ENCODE assay signal across 8 cellular contexts in the genomic region with DNA sequence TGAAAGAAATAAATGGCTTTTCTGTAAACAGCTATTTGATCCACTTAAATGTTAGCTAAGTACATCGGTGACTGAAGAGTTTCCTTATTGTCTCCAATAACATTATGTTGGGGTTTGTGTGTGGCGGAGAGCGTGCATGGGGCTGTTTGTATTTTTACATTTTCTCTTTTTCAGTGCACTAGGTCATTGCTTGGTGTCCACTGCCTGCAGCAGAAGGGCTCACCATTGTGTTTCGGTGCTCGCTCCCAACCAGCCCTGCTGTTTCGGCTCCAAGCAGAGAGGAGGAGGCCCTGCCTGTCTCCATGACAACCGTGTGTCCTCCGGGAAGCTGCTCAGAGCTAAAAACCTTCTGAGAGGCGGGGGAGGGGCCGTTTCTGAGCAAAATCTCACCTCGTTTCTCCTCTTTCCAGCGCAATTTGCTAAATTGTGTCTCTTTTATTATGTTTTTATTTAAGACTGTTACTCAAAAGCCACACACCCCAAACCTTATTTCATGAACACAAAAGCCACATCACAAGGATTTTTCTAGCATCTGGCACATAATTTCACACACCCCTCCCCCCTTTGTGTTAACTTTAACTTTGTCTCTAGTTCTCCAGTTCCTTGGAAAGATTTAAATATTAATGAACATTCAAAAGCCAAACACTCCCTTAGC.
DNase-seq lines count a peak whose midpoint lies in the region; ATAC-seq lines count a peak whose summit lies in the region.

No MANE protein-coding gene starts in this region.

- no peak for ATAC-seq in GM21528 (IDR thresholded peaks at IDR 0.05; ENCODE audit: low FRiP score, unreplicated experiment)
- ATAC-seq in T-cell (replicated peaks in 1 of 4): no peak

- DNase-seq in GM23248: peak; percentile 67
- peak; percentile 81 for DNase-seq in NCI-H510A (lab: John Stamatoyannopoulos, UW)
- DNase-seq in T-helper 2 cell treated with Interferon-gamma antibody and Interleukin-4, amounts not matched to agents 5 μg/mL and 100 μg/mL, for 36 hours (ENCODE audit: low spot score): no peak
- no peak for DNase-seq in T-cell
- no peak for DNase-seq in NCI-H69 (lab: John Stamatoyannopoulos, UW)

- POLR2A ChIA-PET in T-cell (lab: Charles Lee): interaction anchor here in 1 of 2 donors (0.5 kb wide), 1 partner anchor 259 kb away, joined by 4 read pairs; no protein-coding TSS in a partner anchor

- no peak overlapping the region for H3K4me3 Mint-ChIP-seq in T-helper 2 cell treated with Interferon-gamma antibody and Interleukin-4, amounts not matched to agents 5 μg/mL and 100 μg/mL, for 36 hours
- no peak overlapping the region for H3K4me3 Mint-ChIP-seq in T-cell

- H3K9ac ChIP-seq in GM23248 (no peak overlapping the region), endocrine pancreas (ENCODE audit: control insufficient read depth, insufficient read depth, low read length) (no peak overlapping the region)

- H3K9me3 Mint-ChIP-seq in T-helper 2 cell treated with Interferon-gamma antibody and Interleukin-4, amounts not matched to agents 5 μg/mL and 100 μg/mL, for 36 hours: no peaks in the 10 kb centered on the region
- H3K9me3 Mint-ChIP-seq in T-cell: no peaks in the 10 kb centered on the region

- WGBS in GM23248 (ENCODE audit: low coverage in 1 of 2, low lambda C conversion rate in 2 of 2, missing lambda C conversion rate in 2 of 2), 2 experiments: 1 to 3% methylated on average over 12 of the region's 12 CpGs

- H4K20me1 ChIP-seq in GM23248 (ENCODE audit: insufficient read depth): no peaks in the 10 kb centered on the region

- H3K27me3 ChIP-seq in GM23248 (replicated peaks; ENCODE audit: insufficient read depth): no peaks in the 10 kb centered on the region
- no peaks in the 10 kb centered on the region for H3K27me3 ChIP-seq in endocrine pancreas (ENCODE audit: control insufficient read depth, insufficient read depth, low read length)
- no peaks in the 10 kb centered on the region for H3K27me3 ChIP-seq in muscle layer of duodenum (ENCODE audit: low read depth, low read length)

- peak overlapping the region; percentile 37 for H2AFZ ChIP-seq in GM23248

- no peak overlapping the region for H3K27ac ChIP-seq in GM23248
- no peak overlapping the region for H3K27ac ChIP-seq in muscle layer of duodenum (ENCODE audit: low read length)

- no peaks in the 10 kb centered on the region for H3K4me1 ChIP-seq in GM23248 (ENCODE audit: insufficient read depth)
- peaks cover 5% of the 10 kb centered on the region for H3K4me1 ChIP-seq in endocrine pancreas (ENCODE audit: control insufficient read depth, insufficient read depth, low read length)
- no peaks in the 10 kb centered on the region for H3K4me1 ChIP-seq in muscle layer of duodenum (ENCODE audit: control insufficient read depth in 1 of 2, insufficient read depth in 2 of 2, low read length in 2 of 2)

- no peak overlapping the region for H3K27ac Mint-ChIP-seq in T-helper 2 cell treated with Interferon-gamma antibody and Interleukin-4, amounts not matched to agents 5 μg/mL and 100 μg/mL, for 36 hours
- no peak overlapping the region for H3K27ac Mint-ChIP-seq in T-cell

- in situ Hi-C loops in GM23248 (cut with MboI): no loop called here

- peaks cover 3% of the 10 kb centered on the region for H3K4me1 Mint-ChIP-seq in T-helper 2 cell treated with Interferon-gamma antibody and Interleukin-4, amounts not matched to agents 5 μg/mL and 100 μg/mL, for 36 hours (ENCODE audit: low read depth)
- peaks cover 0 to 3% (median 0%) of the 10 kb centered on the region in 3 donors for H3K4me1 Mint-ChIP-seq in T-cell

- H3F3A ChIP-seq in GM23248 (ENCODE audit: insufficient read depth): no peaks in the 10 kb centered on the region

- H3K9me2 ChIP-seq in GM23248 (ENCODE audit: insufficient read depth): no peaks in the 10 kb centered on the region

- no peaks in the 10 kb centered on the region for H3K79me2 ChIP-seq in GM23248 (ENCODE audit: insufficient read depth)

- H3K27me3 Mint-ChIP-seq in T-helper 2 cell treated with Interferon-gamma antibody and Interleukin-4, amounts not matched to agents 5 μg/mL and 100 μg/mL, for 36 hours (ENCODE audit: low read depth): peaks cover 10% of the 10 kb centered on the region
- H3K27me3 Mint-ChIP-seq in T-cell: peaks cover 10 to 13% of the 10 kb centered on the region in 2 donors

- no peaks in the 10 kb centered on the region for H3K36me3 ChIP-seq in GM23248 (ENCODE audit: low read depth)
- H3K36me3 ChIP-seq in endocrine pancreas (ENCODE audit: control insufficient read depth, insufficient read depth, low read length): no peaks in the 10 kb centered on the region
- no peaks in the 10 kb centered on the region for H3K36me3 ChIP-seq in muscle layer of duodenum (ENCODE audit: control insufficient read depth in 1 of 2, insufficient read depth in 2 of 2, low read length in 2 of 2)

- peak overlapping the region; percentile 58 for H3K4me2 ChIP-seq in GM23248 (ENCODE audit: unreplicated experiment)

- no peaks in the 10 kb centered on the region for H3K36me3 Mint-ChIP-seq in T-helper 2 cell treated with Interferon-gamma antibody and Interleukin-4, amounts not matched to agents 5 μg/mL and 100 μg/mL, for 36 hours (ENCODE audit: low read depth)
- H3K36me3 Mint-ChIP-seq in T-cell: no peaks in the 10 kb centered on the region

- H3K9me3 ChIP-seq in GM23248 (ENCODE audit: low read depth) (no peaks in the 10 kb centered on the region), endocrine pancreas (ENCODE audit: control insufficient read depth, low read length) (no peaks in the 10 kb centered on the region), muscle layer of duodenum (ENCODE audit: control insufficient read depth in 1 of 2, low read length in 2 of 2) (no peaks in the 10 kb centered on the region)

- H3K4me3 ChIP-seq in GM23248 (peak overlapping the region; percentile 46), endocrine pancreas (ENCODE audit: control insufficient read depth, insufficient read depth, low read length) (peak overlapping the region; percentile 72), muscle layer of duodenum (ENCODE audit: low read depth in 1 of 2, low read length in 2 of 2) (peak overlapping the region; percentile 8 to 35)

- CTCF ChIA-PET in T-cell (lab: Charles Lee): no interaction called here

Comparison
In these comparisons a context has a peak if more than half of its experiments do, and no peak if none do; other contexts are left out.
1. DNase-seq: peak in GM23248 (single experiment) and NCI-H510A (single experiment); none in T-helper 2 cell treated with Interferon-gamma antibody and Interleukin-4, amounts not matched to agents 5 μg/mL and 100 μg/mL, for 36 hours (single experiment), T-cell (0 of 34) and NCI-H69 (single experiment).
2. H3K4me3 ChIP-seq: peak in every context shown above with its lines; median percentile 72 in endocrine pancreas; 46 in GM23248; 22 in muscle layer of duodenum.